In the genomic region with DNA sequence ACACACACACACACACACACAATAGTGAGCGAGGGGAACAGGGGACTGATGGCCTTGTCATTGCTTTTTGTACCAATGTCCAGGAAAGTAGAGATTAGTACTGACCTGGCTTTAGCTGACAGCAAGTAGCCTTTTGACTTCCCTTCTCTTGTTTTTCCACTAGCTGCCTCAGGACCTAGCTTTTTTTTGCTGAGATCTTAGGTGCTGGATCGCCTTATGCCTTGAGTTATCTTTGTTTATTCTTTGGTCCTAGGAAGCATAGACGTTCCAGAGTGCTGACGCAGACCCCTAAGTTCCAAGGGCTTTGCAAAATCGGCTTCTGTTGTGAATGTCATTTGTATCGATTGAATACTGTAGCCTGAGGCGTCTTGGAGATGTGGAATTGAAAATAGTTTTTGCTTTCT, we compare ENCODE assay signal across 8 cellular contexts. TPM values are rescaled to one million over a fixed set of nuclear protein-coding genes. Genes with fewer than 3 reads are reported as not detected.
DNase-seq lines count a peak whose midpoint lies in the region; ATAC-seq, FAIRE-seq and TF ChIP-seq lines count a peak whose summit lies in the region.

A gene with protein sequence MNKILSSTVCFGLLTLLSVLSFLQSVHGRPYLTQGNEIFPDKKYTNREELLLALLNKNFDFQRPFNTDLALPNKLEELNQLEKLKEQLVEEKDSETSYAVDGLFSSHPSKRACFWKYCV (minus strand): TSS at position 218 of the 404 bp plus-strand sequence. CDS start 48,337 bp downstream, outside the sequence.

- H3K9me3 ChIP-seq in OCI-LY7 (ENCODE audit: low read length) (no peaks in the 10 kb centered on the region), mesenchymal stem cell (ENCODE audit: control insufficient read depth, low read length) (no peaks in the 10 kb centered on the region), upper lobe of right lung (no peaks in the 10 kb centered on the region)

- TF ChIP-seq CTCF in OCI-LY7 (conservative IDR thresholded peaks at IDR 0.05; ENCODE audit: low read length) (no peak), dorsolateral prefrontal cortex (IDR thresholded peaks at IDR 0.05 in 54 of 56, conservative IDR thresholded peaks at IDR 0.05 in 2 of 56; ENCODE audit: low read depth in 1 of 56, partially characterized antibody in 56 of 56) (no peak), upper lobe of right lung (IDR thresholded peaks at IDR 0.05) (no peak)

- no peaks in the 10 kb centered on the region for H4K20me1 ChIP-seq in OCI-LY7 (ENCODE audit: insufficient read depth, low read length)

- H4K91ac ChIP-seq in mesenchymal stem cell (ENCODE audit: low read length), result peak within 1 kb of the TSS; percentile 97

- H3K27me3 ChIP-seq in dorsolateral prefrontal cortex (no peaks in the 10 kb centered on the region), mesenchymal stem cell (ENCODE audit: control insufficient read depth in 1 of 2, insufficient read depth in 1 of 2, low read length in 2 of 2) (no peaks in the 10 kb centered on the region), upper lobe of right lung (no peaks in the 10 kb centered on the region)

- peak within 1 kb of the TSS; percentile 96 for H3K9ac ChIP-seq in mesenchymal stem cell (ENCODE audit: low read length)

- POLR2A ChIA-PET in OCI-LY7 (lab: Charles Lee), result interaction anchor here (0.6 to 1.1 kb wide), 8 partner anchors 8 to 137 kb away, joined by 3 to 4 read pairs (median 3); no protein-coding TSS in a partner anchor

- no TSS peak for BruUV-seq in OCI-LY7 (replicated peaks; lab: Mats Ljungman, UMichigan)

- no peaks in the 10 kb centered on the region for H3K79me1 ChIP-seq in mesenchymal stem cell (replicated peaks; ENCODE audit: low read length, poor library complexity, severe bottlenecking)

- no peaks in the 10 kb centered on the region for H3K9me2 ChIP-seq in OCI-LY7 (ENCODE audit: insufficient read depth, low read length)

- H2BK120ac ChIP-seq in mesenchymal stem cell (ENCODE audit: low read depth, low read length), result peak within 1 kb of the TSS; percentile 97

- under 1% methylated on average over 7 of the region's 7 CpGs for WGBS in mesenchymal stem cell

- H2BK5ac ChIP-seq in mesenchymal stem cell (ENCODE audit: low read depth, low read length, poor library complexity, severe bottlenecking), result peak within 1 kb of the TSS; percentile 96

- peak within 1 kb of the TSS; percentile 98 for H3K18ac ChIP-seq in mesenchymal stem cell (ENCODE audit: low read depth in 1 of 2, low read length in 2 of 2)

- H3K79me2 ChIP-seq in OCI-LY7 (ENCODE audit: insufficient read depth, low read depth, low read length), result peaks cover 58% of the 10 kb centered on the region

- TF ChIP-seq POLR2A in GM12891 (IDR thresholded peaks at IDR 0.05; ENCODE audit: low read depth, low read length), result no peak

- FAIRE-seq in GM12891 (lab: Jason Lieb, UNC), result peak; percentile 69

- H2AK5ac ChIP-seq in mesenchymal stem cell (ENCODE audit: low read length, severe bottlenecking), result peak within 1 kb of the TSS; percentile 76

- H3K14ac ChIP-seq in mesenchymal stem cell (ENCODE audit: low read length in 2 of 2), result peak within 1 kb of the TSS in 1 of 2 experiments; percentile 95

- H3K36me3 ChIP-seq in OCI-LY7 (ENCODE audit: insufficient read depth, low read length) (no peaks in the 10 kb centered on the region), mesenchymal stem cell (ENCODE audit: control insufficient read depth in 1 of 2, insufficient read depth in 2 of 2, low read depth in 1 of 2, low read length in 2 of 2) (no peaks in the 10 kb centered on the region), upper lobe of right lung (no peaks in the 10 kb centered on the region)

- peak within 1 kb of the TSS; percentile 75 to 98 for H2BK12ac ChIP-seq in mesenchymal stem cell (ENCODE audit: low read length in 2 of 2)

- H3K27ac ChIP-seq in OCI-LY7 (ENCODE audit: low read depth, low read length, poor library complexity, severe bottlenecking) (peak within 1 kb of the TSS; percentile 62), dorsolateral prefrontal cortex (peak within 1 kb of the TSS in 58 of 59 donors; percentile 18 to 97 (median 88)), mesenchymal stem cell (ENCODE audit: low read length, poor library complexity, severe bottlenecking) (peak within 1 kb of the TSS; percentile 81), upper lobe of right lung (peak within 1 kb of the TSS; percentile 93)

- intact Hi-C loops in OCI-LY7 (cut with micrococcal nuclease; ENCODE audit: unreplicated experiment) (no loop called here), dorsolateral prefrontal cortex (cut with DNase I) (no loop called here), upper lobe of right lung (cut with DNase I) (no loop called here)

- peak within 1 kb of the TSS; percentile 92 for H4K8ac ChIP-seq in mesenchymal stem cell (ENCODE audit: low read length)

- H2AFZ ChIP-seq in OCI-LY7 (ENCODE audit: low read length), result peak within 1 kb of the TSS; percentile 88
- peak within 1 kb of the TSS; percentile 82 for H2AFZ ChIP-seq in mesenchymal stem cell (ENCODE audit: low read depth, low read length)

- DNase-seq in GM12891 (ENCODE audit: insufficient read length, low spot score), result no peak
- DNase-seq in OCI-LY7 (ENCODE audit: low spot score), result peak; percentile 24
- no peak for DNase-seq in dorsolateral prefrontal cortex
- peak; percentile 94 for DNase-seq in mesenchymal stem cell
- DNase-seq in upper lobe of right lung, result no peak
- no peak for DNase-seq in occipital lobe (lab: John Stamatoyannopoulos, UW)

- peak within 1 kb of the TSS; percentile 87 to 94 for H3K4ac ChIP-seq in mesenchymal stem cell (ENCODE audit: low read depth in 1 of 2, low read length in 2 of 2)

- peak within 1 kb of the TSS; percentile 99 for H2BK15ac ChIP-seq in mesenchymal stem cell (ENCODE audit: low read depth, poor library complexity, severe bottlenecking)

- peak within 1 kb of the TSS; percentile 21 to 83 for H3K23ac ChIP-seq in mesenchymal stem cell (ENCODE audit: low read length in 2 of 2)

- ATAC-seq in upper lobe of right lung (peak; percentile 4), GM19452 (IDR thresholded peaks at IDR 0.05; ENCODE audit: unreplicated experiment) (no peak), GM21723 (IDR thresholded peaks at IDR 0.05; ENCODE audit: unreplicated experiment) (no peak)

- H3K4me2 ChIP-seq in OCI-LY7 (ENCODE audit: low read length) (peak within 1 kb of the TSS; percentile 86), mesenchymal stem cell (ENCODE audit: low read length, poor library complexity, severe bottlenecking) (peak within 1 kb of the TSS; percentile 71)

- H3K4me1 ChIP-seq in OCI-LY7 (ENCODE audit: insufficient read depth, low read length, poor library complexity, severe bottlenecking) (peaks cover 68% of the 10 kb centered on the region), mesenchymal stem cell (ENCODE audit: control insufficient read depth, insufficient read depth, low read depth, low read length) (no peaks in the 10 kb centered on the region), upper lobe of right lung (peaks cover 43% of the 10 kb centered on the region)

- H3K4me3 ChIP-seq in OCI-LY7 (ENCODE audit: low read depth, low read length, poor library complexity, severe bottlenecking) (peak within 1 kb of the TSS; percentile 95), dorsolateral prefrontal cortex (peak within 1 kb of the TSS; percentile 66 to 98 (median 86)), mesenchymal stem cell (ENCODE audit: insufficient read depth in 1 of 2, low read depth in 1 of 2, low read length in 2 of 2) (peak within 1 kb of the TSS; percentile 90 to 91), upper lobe of right lung (peak within 1 kb of the TSS; percentile 91)

- CTCF ChIA-PET in OCI-LY7 (lab: Charles Lee; ENCODE audit: unreplicated experiment), result no interaction called here

TF ChIP-seq in GM12891, 5 proteins besides CTCF, POLR2A, EP300 and RAD21:
- TF ChIP-seq POU2F2 (IDR thresholded peaks at IDR 0.05; ENCODE audit: low read depth, low read length) (no peak), PAX5 (IDR thresholded peaks at IDR 0.05; ENCODE audit: insufficient read depth, low read length, severe bottlenecking) (no peak), TAF1 (IDR thresholded peaks at IDR 0.05; ENCODE audit: low read depth, low read length) (no peak)

RNA-seq across cellular contexts. Expression of the gene that starts here (rescaled TPM):
- polyA plus RNA-seq in GM12891 (2012; ENCODE audit: low read depth, missing spikeins), result 0.17 TPM
- total RNA-seq in OCI-LY7 (2014; rRNA removed; shearing (Covaris generic)), result 0.44 and 0.92 TPM in 2 replicates
- total RNA-seq in OCI-LY7 (2022) (0.65 and 1.1 TPM in 2 replicates), dorsolateral prefrontal cortex (1 to 10 TPM in 17 of 120 experiments, under 1 TPM in 58, not detected in 45; 0.19 to 2.7 (median 0.69) TPM), upper lobe of right lung (0.75 TPM), occipital lobe (1.6 TPM)
- 0.55 TPM for polyA plus RNA-seq in mesenchymal stem cell (2013, experiment 1 of 2)
- polyA plus RNA-seq in mesenchymal stem cell (2013, experiment 2 of 2), result 0.55 TPM

Comparison
In these comparisons a context has a peak if more than half of its experiments do, and no peak if none do; other contexts are left out.
1. Peak in ATAC-seq, H3K4me3 ChIP-seq and H3K27ac ChIP-seq in upper lobe of right lung; RNA of the gene not detected or under 1 TPM.
2. DNase-seq: peak in OCI-LY7 (single experiment) and mesenchymal stem cell (single experiment); none in GM12891 (single experiment), dorsolateral prefrontal cortex (0 of 10), upper lobe of right lung (single experiment) and occipital lobe (single experiment).
3. Peak in every context shown above with its lines, with median percentiles within 50 percentile points of each other: H3K27ac ChIP-seq and H3K4me3 ChIP-seq.